28 cellular contexts compared by ENCODE assay signal in genomic region chr7:95095259-95096122, GRCh38.
A peak's percentile ranks its signal among the peaks of the same experiment; 100 is the strongest.
DNase-seq lines count a peak whose midpoint lies in the region; ATAC-seq, FAIRE-seq and TF ChIP-seq lines count a peak whose summit lies in the region.
"Had no signal": no experiment of that assay in that cellular context is flagged by ENCODE, and none has a peak within 500 bp of the region (broad histone marks: within the 10 kb centered on the region; RNA-seq: fewer than 3 reads in every experiment).

No MANE protein-coding gene starts in this region.

- DNase-seq in Ammon's horn (ENCODE audit: low spot score) (peak; percentile 54), neural progenitor cell (ENCODE audit: low spot score) (no peak), NCI-H510A treated with DMSO at 0.1 percent for 48 hours (lab: John Stamatoyannopoulos, UW) (no peak)
- DNase-seq: activated CD4-positive, alpha-beta T cell treated with anti-CD3 and anti-CD28 coated beads for 48 hours; activated effector memory CD4-positive, alpha-beta T cell treated with anti-CD3 and anti-CD28 coated beads, Interleukin-2, amount 50 U/mL, for 16 hours; activated naive CD8-positive, alpha-beta T cell treated with anti-CD3 and anti-CD28 coated beads for 36 hours; activated T-cell treated with anti-CD3 and anti-CD28 coated beads, Interleukin-2, amount 50 U/mL, for 1 hour; AML-193; CD4-positive, alpha-beta memory T cell; cerebellar nuclear complex; DMS 273 treated with DMSO at 0.1 percent for 48 hours; EL; left cardiac atrium; MG63; naive thymus-derived CD4-positive, alpha-beta T cell; NCI-H1417 treated with DMSO at 0.1 percent for 48 hours; NCI-H446 treated with DMSO at 0.1 percent for 48 hours; occipital lobe had no signal

- H3F3A ChIP-seq in neural progenitor cell (ENCODE audit: low read depth) = peaks cover 17% of the 10 kb centered on the region

- H3K27ac Mint-ChIP-seq in brain (peak overlapping the region in 3 of 5 experiments; percentile 18 to 50 (median 21)), neural progenitor cell (no peak overlapping the region)
- H3K27ac Mint-ChIP-seq: activated naive CD8-positive, alpha-beta T cell treated with anti-CD3 and anti-CD28 coated beads for 36 hours; CD4-positive, alpha-beta memory T cell; naive thymus-derived CD4-positive, alpha-beta T cell had no signal

- no peak for ATAC-seq in HG03280 (IDR thresholded peaks at IDR 0.05; ENCODE audit: unreplicated experiment)
- no peak for ATAC-seq in HG02623 (IDR thresholded peaks at IDR 0.05; ENCODE audit: unreplicated experiment)
- no peak for ATAC-seq in HG03045 (IDR thresholded peaks at IDR 0.05; ENCODE audit: unreplicated experiment)
- ATAC-seq: K562; left cardiac atrium; naive thymus-derived CD4-positive, alpha-beta T cell had no signal

- H3K27me3 Mint-ChIP-seq in brain (no peaks in the 10 kb centered on the region), neural progenitor cell (ENCODE audit: insufficient read depth, low read depth) (peaks cover 2% of the 10 kb centered on the region)
- H3K27me3 Mint-ChIP-seq: CD4-positive, alpha-beta memory T cell; type B pancreatic cell had no signal

- no peak overlapping the region for H3K4me3 ChIP-seq in neural progenitor cell
- H3K4me3 ChIP-seq: K562, MG63 had no signal

- H3K4me1 ChIP-seq in neural progenitor cell = peaks cover 18% of the 10 kb centered on the region

- no peaks in the 10 kb centered on the region for H4K20me1 ChIP-seq in neural progenitor cell (ENCODE audit: low read depth)

- H3K9me3 Mint-ChIP-seq in brain (peaks cover 2 to 5% (median 3%) of the 10 kb centered on the region in 5 experiments), neural progenitor cell (peaks cover 5% of the 10 kb centered on the region)
- H3K9me3 Mint-ChIP-seq: activated naive CD8-positive, alpha-beta T cell treated with anti-CD3 and anti-CD28 coated beads for 36 hours; type B pancreatic cell had no signal

- no peak overlapping the region for H3K9ac ChIP-seq in neural progenitor cell

- H3K27ac ChIP-seq in neural progenitor cell = peak overlapping the region; percentile 72
- H3K27ac ChIP-seq: RWPE1 had no signal

- H2AFZ ChIP-seq in neural progenitor cell (replicated peaks) = no peak overlapping the region

- peak; percentile 49 for FAIRE-seq in islet of Langerhans (lab: Jason Lieb, UNC)
- FAIRE-seq: A204.1, H54, K562 had no signal

- H3K4me2 ChIP-seq in neural progenitor cell = peak overlapping the region; percentile 48

- H3K4me1 Mint-ChIP-seq in brain (peaks cover 40% of the 10 kb centered on the region), neural progenitor cell (peaks cover 17% of the 10 kb centered on the region)
- H3K4me1 Mint-ChIP-seq: activated naive CD8-positive, alpha-beta T cell treated with anti-CD3 and anti-CD28 coated beads for 36 hours; CD4-positive, alpha-beta memory T cell had no signal

- no peaks in the 10 kb centered on the region for H3K9me3 ChIP-seq in neural progenitor cell (ENCODE audit: low read depth)
- H3K9me3 ChIP-seq: MG63 had no signal

- no peaks in the 10 kb centered on the region for H3K27me3 ChIP-seq in neural progenitor cell
- H3K27me3 ChIP-seq: MG63 had no signal

- H3K36me3 ChIP-seq in neural progenitor cell = no peaks in the 10 kb centered on the region
- H3K36me3 ChIP-seq: MG63 had no signal

- TF ChIP-seq CTCF in brain (conservative IDR thresholded peaks at IDR 0.05) = no peak
- no peak for TF ChIP-seq CTCF in neural progenitor cell (IDR thresholded peaks at IDR 0.05)

- H3K4me3 Mint-ChIP-seq in brain (no peak overlapping the region), neural progenitor cell (no peak overlapping the region)
- H3K4me3 Mint-ChIP-seq: activated naive CD8-positive, alpha-beta T cell treated with anti-CD3 and anti-CD28 coated beads for 36 hours; CD4-positive, alpha-beta memory T cell; naive thymus-derived CD4-positive, alpha-beta T cell; type B pancreatic cell had no signal

- H3K36me3 Mint-ChIP-seq in brain (peaks cover 3% of the 10 kb centered on the region), neural progenitor cell (peaks cover 10% of the 10 kb centered on the region)
- H3K36me3 Mint-ChIP-seq: activated naive CD8-positive, alpha-beta T cell treated with anti-CD3 and anti-CD28 coated beads for 36 hours; CD4-positive, alpha-beta memory T cell; naive thymus-derived CD4-positive, alpha-beta T cell had no signal

- peaks cover 30% of the 10 kb centered on the region for H3K79me2 ChIP-seq in neural progenitor cell (ENCODE audit: low read depth)
